1 cellular context compared by ENCODE assay signal in the genomic region with DNA sequence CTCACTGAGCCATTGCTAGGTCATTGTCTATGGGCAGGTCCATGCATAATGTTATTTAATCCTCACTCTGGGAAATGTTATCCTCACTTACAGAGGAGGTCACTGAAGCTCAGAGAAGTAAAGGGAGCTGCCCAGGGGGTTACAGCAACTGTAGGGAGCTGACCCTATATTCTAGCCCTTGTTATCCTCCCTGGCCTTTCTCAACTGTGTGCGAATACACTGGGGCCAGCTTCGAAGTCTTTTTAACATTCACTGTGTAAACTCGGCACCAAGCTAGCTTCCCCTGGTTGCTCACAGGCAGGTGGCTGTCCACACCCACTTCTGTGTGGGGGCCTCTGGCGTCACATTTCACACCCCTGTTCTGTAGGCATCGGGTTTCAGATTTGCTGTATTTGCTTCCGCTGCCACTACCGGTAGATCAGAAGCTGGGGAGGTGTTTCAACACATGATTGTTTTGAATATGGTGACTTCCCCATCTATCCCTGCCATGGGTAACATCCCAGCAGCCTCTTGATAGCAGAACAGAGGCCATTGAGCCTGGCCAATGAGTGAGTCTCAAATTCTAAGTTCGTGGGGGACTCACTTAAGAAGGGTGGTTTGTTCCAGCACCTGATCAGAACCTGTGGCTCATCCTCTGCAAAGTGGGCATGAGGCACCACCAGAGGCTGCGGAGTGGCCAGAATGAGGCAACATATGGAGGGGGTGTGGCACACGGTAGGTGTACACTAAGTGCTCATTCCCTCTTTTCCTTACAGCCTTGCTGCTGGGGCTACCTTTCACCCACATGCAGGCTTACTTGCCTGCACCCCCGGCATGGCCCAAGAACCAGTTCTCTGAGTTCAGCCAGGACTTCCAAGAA.
A peak's percentile ranks its signal among the peaks of the same experiment; 100 is the strongest.
TF ChIP-seq lines count a peak whose summit lies in the region.

No MANE protein-coding gene starts in this region.

TF ChIP-seq in HEK293, 187 proteins besides CTCF, POLR2A, EP300 and RAD21 (continued from another document):
- TF ChIP-seq, protein P1, sequence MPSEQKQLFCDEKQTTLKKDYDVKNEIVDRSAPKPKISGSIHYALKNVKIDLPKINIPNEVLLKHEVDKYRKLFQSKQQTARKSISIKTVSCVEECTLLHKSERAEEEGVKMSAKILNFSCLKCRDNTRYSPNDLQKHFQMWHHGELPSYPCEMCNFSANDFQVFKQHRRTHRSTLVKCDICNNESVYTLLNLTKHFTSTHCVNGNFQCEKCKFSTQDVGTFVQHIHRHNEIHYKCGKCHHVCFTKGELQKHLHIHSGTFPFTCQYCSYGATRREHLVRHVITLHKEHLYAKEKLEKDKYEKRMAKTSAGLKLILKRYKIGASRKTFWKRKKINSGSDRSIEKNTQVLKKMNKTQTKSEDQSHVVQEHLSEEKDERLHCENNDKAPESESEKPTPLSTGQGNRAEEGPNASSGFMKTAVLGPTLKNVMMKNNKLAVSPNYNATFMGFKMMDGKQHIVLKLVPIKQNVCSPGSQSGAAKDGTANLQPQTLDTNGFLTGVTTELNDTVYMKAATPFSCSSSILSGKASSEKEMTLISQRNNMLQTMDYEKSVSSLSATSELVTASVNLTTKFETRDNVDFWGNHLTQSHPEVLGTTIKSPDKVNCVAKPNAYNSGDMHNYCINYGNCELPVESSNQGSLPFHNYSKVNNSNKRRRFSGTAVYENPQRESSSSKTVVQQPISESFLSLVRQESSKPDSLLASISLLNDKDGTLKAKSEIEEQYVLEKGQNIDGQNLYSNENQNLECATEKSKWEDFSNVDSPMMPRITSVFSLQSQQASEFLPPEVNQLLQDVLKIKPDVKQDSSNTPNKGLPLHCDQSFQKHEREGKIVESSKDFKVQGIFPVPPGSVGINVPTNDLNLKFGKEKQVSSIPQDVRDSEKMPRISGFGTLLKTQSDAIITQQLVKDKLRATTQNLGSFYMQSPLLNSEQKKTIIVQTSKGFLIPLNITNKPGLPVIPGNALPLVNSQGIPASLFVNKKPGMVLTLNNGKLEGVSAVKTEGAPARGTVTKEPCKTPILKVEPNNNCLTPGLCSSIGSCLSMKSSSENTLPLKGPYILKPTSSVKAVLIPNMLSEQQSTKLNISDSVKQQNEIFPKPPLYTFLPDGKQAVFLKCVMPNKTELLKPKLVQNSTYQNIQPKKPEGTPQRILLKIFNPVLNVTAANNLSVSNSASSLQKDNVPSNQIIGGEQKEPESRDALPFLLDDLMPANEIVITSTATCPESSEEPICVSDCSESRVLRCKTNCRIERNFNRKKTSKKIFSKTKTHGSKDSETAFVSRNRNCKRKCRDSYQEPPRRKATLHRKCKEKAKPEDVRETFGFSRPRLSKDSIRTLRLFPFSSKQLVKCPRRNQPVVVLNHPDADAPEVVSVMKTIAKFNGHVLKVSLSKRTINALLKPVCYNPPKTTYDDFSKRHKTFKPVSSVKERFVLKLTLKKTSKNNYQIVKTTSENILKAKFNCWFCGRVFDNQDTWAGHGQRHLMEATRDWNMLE (tag by site-specific recombination; conservative IDR thresholded peaks at IDR 0.05; ENCODE audit: low read depth) = 0 out of 2 replicates have a peak, but pooled peaks have one; percentile 24
- TF ChIP-seq, protein P2, sequence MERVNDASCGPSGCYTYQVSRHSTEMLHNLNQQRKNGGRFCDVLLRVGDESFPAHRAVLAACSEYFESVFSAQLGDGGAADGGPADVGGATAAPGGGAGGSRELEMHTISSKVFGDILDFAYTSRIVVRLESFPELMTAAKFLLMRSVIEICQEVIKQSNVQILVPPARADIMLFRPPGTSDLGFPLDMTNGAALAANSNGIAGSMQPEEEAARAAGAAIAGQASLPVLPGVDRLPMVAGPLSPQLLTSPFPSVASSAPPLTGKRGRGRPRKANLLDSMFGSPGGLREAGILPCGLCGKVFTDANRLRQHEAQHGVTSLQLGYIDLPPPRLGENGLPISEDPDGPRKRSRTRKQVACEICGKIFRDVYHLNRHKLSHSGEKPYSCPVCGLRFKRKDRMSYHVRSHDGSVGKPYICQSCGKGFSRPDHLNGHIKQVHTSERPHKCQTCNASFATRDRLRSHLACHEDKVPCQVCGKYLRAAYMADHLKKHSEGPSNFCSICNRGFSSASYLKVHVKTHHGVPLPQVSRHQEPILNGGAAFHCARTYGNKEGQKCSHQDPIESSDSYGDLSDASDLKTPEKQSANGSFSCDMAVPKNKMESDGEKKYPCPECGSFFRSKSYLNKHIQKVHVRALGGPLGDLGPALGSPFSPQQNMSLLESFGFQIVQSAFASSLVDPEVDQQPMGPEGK (tag by site-specific recombination; IDR thresholded peaks at IDR 0.05) = peak; percentile 84
- TF ChIP-seq ZNF426 (tag by site-specific recombination; IDR thresholded peaks at IDR 0.05) (no peak), ZBTB8A (tag by site-specific recombination; IDR thresholded peaks at IDR 0.05) (0 out of 2 replicates have a peak, but pooled peaks have one; percentile 14), OSR2 (tag by site-specific recombination; IDR thresholded peaks at IDR 0.05) (peak; percentile 81), ZNF335 (tag by site-specific recombination; conservative IDR thresholded peaks at IDR 0.05) (peak; percentile 45)
